Comparison of ENCODE assay signal across 30 cellular contexts in the genomic region with DNA sequence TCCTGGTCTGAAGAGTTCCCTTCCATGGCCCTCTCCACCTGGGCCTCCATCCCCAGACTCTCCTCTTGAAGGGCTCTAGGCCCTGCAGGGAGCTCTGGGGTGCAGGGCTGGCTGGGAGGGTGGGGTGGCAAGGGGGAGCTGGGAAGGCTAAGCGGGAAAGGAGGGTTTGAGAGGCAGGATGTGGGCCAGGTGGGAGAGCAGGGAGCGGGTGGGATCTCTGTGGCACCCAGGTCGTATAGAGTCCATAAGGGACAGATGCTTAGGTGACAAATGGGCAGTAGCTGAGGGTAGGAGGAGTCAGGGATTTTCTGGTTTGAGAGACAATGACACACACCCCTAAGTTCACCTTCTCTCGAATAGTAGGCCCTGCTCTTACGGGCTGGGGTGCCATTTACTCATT. TPM values are rescaled to one million over a fixed set of nuclear protein-coding genes. Genes with fewer than 3 reads are reported as not detected.
DNase-seq lines count a peak whose midpoint lies in the region; ATAC-seq, FAIRE-seq and TF ChIP-seq lines count a peak whose summit lies in the region.
"Had no signal": no experiment of that assay in that cellular context is flagged by ENCODE, and none has a peak within 500 bp of the region (broad histone marks: within the 10 kb centered on the region; RNA-seq: fewer than 3 reads in every experiment).

No MANE protein-coding gene starts in this region.

- H3K27me3 ChIP-seq in endodermal cell (ENCODE audit: control insufficient read depth, insufficient read depth, low read length, poor library complexity, severe bottlenecking) (no peaks in the 10 kb centered on the region), sigmoid colon (no peaks in the 10 kb centered on the region), prostate gland (replicated peaks; ENCODE audit: insufficient read depth) (no peaks in the 10 kb centered on the region)
- H3K27me3 ChIP-seq: BE2C had no signal

- H3K4me3 Mint-ChIP-seq in activated CD4-positive, alpha-beta T cell treated with anti-CD3 and anti-CD28 coated beads for 36 hours = no peak overlapping the region
- no peak overlapping the region for H3K4me3 Mint-ChIP-seq in endodermal cell
- H3K4me3 Mint-ChIP-seq: CD14-positive monocyte had no signal

- H3K27ac ChIP-seq in endodermal cell (ENCODE audit: low read depth, low read length) (no peak overlapping the region), sigmoid colon (no peak overlapping the region), prostate gland (no peak overlapping the region)
- H3K27ac ChIP-seq: HL-60 had no signal

- peaks cover 5% of the 10 kb centered on the region for H3K4me1 Mint-ChIP-seq in activated CD4-positive, alpha-beta T cell treated with anti-CD3 and anti-CD28 coated beads for 36 hours
- peaks cover 9% of the 10 kb centered on the region for H3K4me1 Mint-ChIP-seq in endodermal cell
- H3K4me1 Mint-ChIP-seq: CD14-positive monocyte, IgD-negative memory B cell had no signal

- CTCF ChIA-PET in activated CD4-positive, alpha-beta T cell treated with anti-CD3 and anti-CD28 coated beads for 36 hours (lab: Charles Lee) = interaction anchor here (1.8 kb wide), 1 partner anchor 12 kb away, joined by 7 read pairs; no protein-coding TSS in a partner anchor

- no peaks in the 10 kb centered on the region for H3K4me1 ChIP-seq in endodermal cell (ENCODE audit: control insufficient read depth, insufficient read depth, low read length)
- no peaks in the 10 kb centered on the region for H3K4me1 ChIP-seq in sigmoid colon
- no peaks in the 10 kb centered on the region for H3K4me1 ChIP-seq in prostate gland (replicated peaks)
- H3K4me1 ChIP-seq: Caco-2 had no signal

- TF ChIP-seq POLR2A in sigmoid colon (IDR thresholded peaks at IDR 0.05) (no peak), prostate gland (IDR thresholded peaks at IDR 0.05) (no peak)

- no peak for TF ChIP-seq EP300 in sigmoid colon (IDR thresholded peaks at IDR 0.05)

- H3K36me3 Mint-ChIP-seq in activated CD4-positive, alpha-beta T cell treated with anti-CD3 and anti-CD28 coated beads for 36 hours (ENCODE audit: low read depth) = peaks cover 43% of the 10 kb centered on the region
- peaks cover 56% of the 10 kb centered on the region for H3K36me3 Mint-ChIP-seq in endodermal cell (ENCODE audit: low read depth)
- H3K36me3 Mint-ChIP-seq: IgD-negative memory B cell had no signal

- H3K27ac Mint-ChIP-seq in activated CD4-positive, alpha-beta T cell treated with anti-CD3 and anti-CD28 coated beads for 36 hours = no peak overlapping the region
- no peak overlapping the region for H3K27ac Mint-ChIP-seq in endodermal cell

- FAIRE-seq in D721Med (lab: Jason Lieb, UNC) = no peak
- FAIRE-seq: GM12891, GM19239 had no signal

- H3K9ac ChIP-seq in endodermal cell (ENCODE audit: extremely low read depth, low read length, poor library complexity, severe bottlenecking) = no peak overlapping the region

- no peaks in the 10 kb centered on the region for H3K27me3 Mint-ChIP-seq in activated CD4-positive, alpha-beta T cell treated with anti-CD3 and anti-CD28 coated beads for 36 hours
- H3K27me3 Mint-ChIP-seq in endodermal cell (ENCODE audit: insufficient read depth) = no peaks in the 10 kb centered on the region
- H3K27me3 Mint-ChIP-seq: IgD-negative memory B cell had no signal

- H3K9me3 Mint-ChIP-seq in activated CD4-positive, alpha-beta T cell treated with anti-CD3 and anti-CD28 coated beads for 36 hours (ENCODE audit: low read depth) = no peaks in the 10 kb centered on the region
- no peaks in the 10 kb centered on the region for H3K9me3 Mint-ChIP-seq in endodermal cell
- H3K9me3 Mint-ChIP-seq: CD14-positive monocyte, IgD-negative memory B cell had no signal

- no peak overlapping the region for H3K4me3 ChIP-seq in endodermal cell (ENCODE audit: low read length)
- H3K4me3 ChIP-seq in sigmoid colon = no peak overlapping the region
- no peak overlapping the region for H3K4me3 ChIP-seq in prostate gland

- WGBS in endodermal cell (ENCODE audit: insufficient coverage in 1 of 2, insufficient read length in 1 of 2), 2 experiments = 96 to 98% methylated on average over 5 of the region's 5 CpGs
- WGBS in sigmoid colon, 2 donors = 89 to 91% methylated on average over 5 of the region's 5 CpGs
- 93% methylated on average over 5 of the region's 5 CpGs for WGBS in prostate gland

- H3K9me3 ChIP-seq in endodermal cell (ENCODE audit: control insufficient read depth, low read length) (no peaks in the 10 kb centered on the region), sigmoid colon (no peaks in the 10 kb centered on the region), prostate gland (no peaks in the 10 kb centered on the region)
- H3K9me3 ChIP-seq: BE2C, Caco-2 had no signal

- POLR2A ChIA-PET in activated CD4-positive, alpha-beta T cell treated with anti-CD3 and anti-CD28 coated beads for 36 hours (lab: Charles Lee) = interaction anchor here (0.6 kb wide), 1 partner anchor 40 kb away, joined by 7 read pairs; no protein-coding TSS in a partner anchor

- TF ChIP-seq CTCF in D721Med (IDR thresholded peaks at IDR 0.05; ENCODE audit: insufficient read depth, missing control alignments) (no peak), endodermal cell (conservative IDR thresholded peaks at IDR 0.05) (no peak), sigmoid colon (IDR thresholded peaks at IDR 0.05) (no peak), prostate gland (IDR thresholded peaks at IDR 0.05) (no peak)

- DNase-seq in activated CD4-positive, alpha-beta T cell treated with anti-CD3 and anti-CD28 coated beads for 36 hours = peak; percentile 1
- DNase-seq in activated CD4-positive, alpha-beta T cell treated with anti-CD3 and anti-CD28 coated beads for 48 hours = no peak
- DNase-seq in D721Med (ENCODE audit: insufficient read length, low spot score) = peak; percentile 5
- peak; percentile 36 for DNase-seq in endodermal cell
- peak; percentile 54 for DNase-seq in sigmoid colon
- DNase-seq in prostate gland (ENCODE audit: low spot score) = no peak
- no peak for DNase-seq in stimulated activated naive CD4-positive, alpha-beta T cell (lab: John Stamatoyannopoulos, UW)
- DNase-seq: 8988T; ACHN; BE2C; DMS 273 treated with DMSO at 0.1 percent for 48 hours; DMS79 treated with DMSO at 0.1 percent for 48 hours; GF-D8; NCI-H1048; NCI-H1417; NCI-H1694; NCI-H2029 treated with DMSO at 0.1 percent for 48 hours; NCI-H446 treated with DMSO at 0.1 percent for 48 hours; NCI-H82; NK-92 treated with Interleukin-12 subunit alpha and Interleukin-12 subunit beta, amount 100 ng/mL, for 24 hours; PC-3; SHP77 treated with DMSO at 0.1 percent for 48 hours had no signal

- intact Hi-C loops in activated CD4-positive, alpha-beta T cell treated with anti-CD3 and anti-CD28 coated beads for 36 hours (cut with DNase I, micrococcal nuclease) = no loop called here
- intact Hi-C loops in sigmoid colon (cut with DNase I) (no loop called here), prostate gland (cut with DNase I) (no loop called here)

- no peak for ATAC-seq in activated CD4-positive, alpha-beta T cell treated with anti-CD3 and anti-CD28 coated beads for 36 hours
- no peak for ATAC-seq in GM18519 (IDR thresholded peaks at IDR 0.05; ENCODE audit: low FRiP score, unreplicated experiment)
- ATAC-seq: PC-3 had no signal

- H3K36me3 ChIP-seq in endodermal cell (ENCODE audit: control insufficient read depth, insufficient read depth, low read length) (peaks cover 79% of the 10 kb centered on the region), sigmoid colon (no peaks in the 10 kb centered on the region), prostate gland (no peaks in the 10 kb centered on the region)

RNA-seq across cellular contexts. Expression of a gene that starts 15.5 kb away (rescaled TPM):
- 10 to 100 TPM; 38.9 to 48.7 TPM for total RNA-seq in activated CD4-positive, alpha-beta T cell treated with anti-CD3 and anti-CD28 coated beads for 36 hours
- total RNA-seq in endodermal cell = 10 to 100 TPM; 43.5 to 64.7 TPM
- polyA plus RNA-seq in endodermal cell (2013, experiment 1 of 2) = 45.3 TPM
- 46.4 TPM for polyA plus RNA-seq in endodermal cell (2013, experiment 2 of 2)
- total RNA-seq in sigmoid colon = 1 to 10 TPM in 1 of 4 donors, under 1 TPM in 3; under 0.01 to 1.4 (median 0.30) TPM
- 10 to 100 TPM in 1 of 3 donors, 1 to 10 TPM in 1, under 1 TPM in 1; 0.60 to 10.5 (median 1.4) TPM for polyA plus RNA-seq in sigmoid colon
- 1 to 10 TPM; 1.8 to 2.5 TPM for total RNA-seq in prostate gland
- polyA plus RNA-seq: CD14-positive monocyte, IgD-negative memory B cell had no signal

RNA-seq across cellular contexts. Expression of a gene that starts 16.8 kb away (rescaled TPM):
- not detected for total RNA-seq in activated CD4-positive, alpha-beta T cell treated with anti-CD3 and anti-CD28 coated beads for 36 hours
- total RNA-seq in endodermal cell (under 1 TPM in 1 of 2 donors, not detected in 1; 0.35 TPM), sigmoid colon (not detected), prostate gland (under 1 TPM in 1 of 2 donors, not detected in 1; 0.62 TPM)
- 0.11 TPM for polyA plus RNA-seq in endodermal cell (2013, experiment 1 of 2)
- 0.83 TPM for polyA plus RNA-seq in endodermal cell (2013, experiment 2 of 2)
- 1 to 10 TPM in 2 of 3 donors, not detected in 1; 1.3 to 2.4 TPM for polyA plus RNA-seq in sigmoid colon
- total RNA-seq: Caco-2, H4 had no signal

RNA-seq across cellular contexts. Expression of a gene that starts 32.9 kb away (rescaled TPM):
- total RNA-seq in activated CD4-positive, alpha-beta T cell treated with anti-CD3 and anti-CD28 coated beads for 36 hours = 100 to 1,000 TPM; 175 to 203 TPM
- total RNA-seq in endodermal cell = 100 to 1,000 TPM; 145 to 171 TPM
- 114 TPM for polyA plus RNA-seq in endodermal cell (2013, experiment 1 of 2)
- polyA plus RNA-seq in endodermal cell (2013, experiment 2 of 2) = 101 TPM
- total RNA-seq in sigmoid colon = 10 to 100 TPM; 33.7 to 93.1 (median 55.8) TPM
- 10 to 100 TPM; 20.6 to 48.4 (median 21.6) TPM for polyA plus RNA-seq in sigmoid colon
- total RNA-seq in prostate gland = 10 to 100 TPM; 56.0 to 88.0 TPM

RNA-seq across cellular contexts. Expression of a gene that starts 36.0 kb away (rescaled TPM):
- total RNA-seq in activated CD4-positive, alpha-beta T cell treated with anti-CD3 and anti-CD28 coated beads for 36 hours = under 1 TPM; 0.37 to 0.83 TPM
- total RNA-seq in endodermal cell (1 to 10 TPM; 1.4 to 2.7 TPM), sigmoid colon (1 to 10 TPM in 2 of 4 donors, under 1 TPM in 2; 0.41 to 4.3 (median 1.3) TPM), prostate gland (1 to 10 TPM in 1 of 2 donors, under 1 TPM in 1; 0.87 to 1.1 TPM)
- polyA plus RNA-seq in endodermal cell (2013, experiment 1 of 2) = 13.9 TPM
- 12.4 TPM for polyA plus RNA-seq in endodermal cell (2013, experiment 2 of 2)
- polyA plus RNA-seq in sigmoid colon = 1 to 10 TPM in 2 of 3 donors, not detected in 1; 1.4 to 2.0 TPM
- polyA plus RNA-seq: CD14-positive monocyte, IgD-negative memory B cell had no signal

Comparison
In these comparisons a context has a peak if more than half of its experiments do, and no peak if none do; other contexts are left out.
1. DNase-seq: peak in activated CD4-positive, alpha-beta T cell treated with anti-CD3 and anti-CD28 coated beads for 36 hours (single experiment), D721Med (single experiment), endodermal cell (single experiment) and sigmoid colon (single experiment); none in activated CD4-positive, alpha-beta T cell treated with anti-CD3 and anti-CD28 coated beads for 48 hours (single experiment), prostate gland (single experiment) and stimulated activated naive CD4-positive, alpha-beta T cell (0 of 6).
2. RNA of a gene that starts 15.5 kb away (total RNA-seq): 43.5 to 64.7 TPM in endodermal cell and 38.9 to 48.7 TPM in activated CD4-positive, alpha-beta T cell treated with anti-CD3 and anti-CD28 coated beads for 36 hours; 1.8 to 2.5 TPM in prostate gland and under 0.01 to 1.4 TPM in sigmoid colon; every median in the first group is over 10 times any median in the second.